Comparison of ENCODE assay signal across 8 cellular contexts in genomic region chr17:81142301-81143199, GRCh38. TPM values are rescaled to one million over a fixed set of nuclear protein-coding genes. Genes with fewer than 3 reads are reported as not detected.
DNase-seq lines count a peak whose midpoint lies in the region; ATAC-seq and TF ChIP-seq lines count a peak whose summit lies in the region.

No MANE protein-coding gene starts in this region.

- H3K4me3 ChIP-seq in H7 (ENCODE audit: insufficient read depth, low read depth, low read length) (no peak overlapping the region), lung (no peak overlapping the region)

- H3K27me3 ChIP-seq in H7 (ENCODE audit: control insufficient read depth, insufficient read depth, low read length) (no peaks in the 10 kb centered on the region), lung (ENCODE audit: control insufficient read depth, insufficient read depth) (no peaks in the 10 kb centered on the region)

- peak; percentile 90 for DNase-seq in AG08396 (ENCODE audit: low spot score)
- DNase-seq in H7 = peak; percentile 91
- DNase-seq in NCI-H510A treated with DMSO at 0.1 percent for 48 hours (lab: John Stamatoyannopoulos, UW) = peak; percentile 55
- DNase-seq in activated CD4-positive, alpha-beta T cell treated with anti-CD3 and anti-CD28 coated beads, Interleukin-2, amount 50 U/mL, for 4 hours = peak; percentile 60 to 63
- DNase-seq in ecto neural progenitor cell (ENCODE audit: low spot score) = peak; percentile 91
- peak; percentile 79 for DNase-seq in lung (ENCODE audit: low spot score)
- DNase-seq in stimulated activated CD8-positive, alpha-beta memory T cell treated with anti-CD3 and anti-CD28 coated beads, Interleukin-15, amount 100 ng/mL, for 1 hour (ENCODE audit: low read depth) = peak; percentile 27

- no peak overlapping the region for H3K27ac ChIP-seq in lung (ENCODE audit: low read depth in 1 of 2, low read length in 1 of 2)

- H3K36me3 ChIP-seq in H7 (replicated peaks; ENCODE audit: control insufficient read depth, insufficient read depth, low read length) (no peaks in the 10 kb centered on the region), lung (ENCODE audit: control insufficient read depth in 2 of 2, insufficient read depth in 2 of 2, low read length in 2 of 2) (no peaks in the 10 kb centered on the region)

- peak; percentile 81 for TF ChIP-seq CTCF in lung (IDR thresholded peaks at IDR 0.05; ENCODE audit: control extremely low read depth, extremely low read depth)

- H3K9me3 ChIP-seq in lung (ENCODE audit: control insufficient read depth in 2 of 2, insufficient read depth in 1 of 2, low read length in 1 of 2) = no peaks in the 10 kb centered on the region

- 34 to 49% methylated on average over 24 to 25 of the region's 25 CpGs for WGBS in lung, 2 donors

- H3K4me1 ChIP-seq in lung (ENCODE audit: control insufficient read depth in 2 of 2, insufficient read depth in 2 of 2, low read length in 2 of 2) = peaks cover 0 to 2% of the 10 kb centered on the region in 2 donors

- ATAC-seq in lung (ENCODE audit: insufficient read depth, low FRiP score) = peak; percentile 63
- ATAC-seq in GM18873 (IDR thresholded peaks at IDR 0.05; ENCODE audit: low FRiP score, unreplicated experiment) = no peak

RNA-seq across cellular contexts. Expression of gene PVALEF, which starts 22.8 kb away (rescaled TPM):
- not detected in 2 replicates for total RNA-seq in H7 (2014; rRNA removed; shearing (Covaris generic))
- total RNA-seq in lung = not detected
- not detected for polyA plus RNA-seq in lung

RNA-seq across cellular contexts. Expression of gene AATK, which starts 23.5 kb away (rescaled TPM):
- total RNA-seq in H7 (2014; rRNA removed; shearing (Covaris generic)) = 1.5 and 2.0 TPM in 2 replicates
- total RNA-seq in lung = 10 to 100 TPM in 1 of 2 donors, 1 to 10 TPM in 1; 9.6 to 54.6 TPM
- polyA plus RNA-seq in lung = 10 to 100 TPM; 20.8 to 26.7 TPM

Comparison
In these comparisons a context has a peak if more than half of its experiments do, and no peak if none do; other contexts are left out.
1. DNase-seq: peak in every context shown above with its lines; median percentile 91 in H7; 91 in ecto neural progenitor cell; 90 in AG08396; 79 in lung; 62 in activated CD4-positive, alpha-beta T cell treated with anti-CD3 and anti-CD28 coated beads, Interleukin-2, amount 50 U/mL, for 4 hours; 55 in NCI-H510A treated with DMSO at 0.1 percent for 48 hours; 27 in stimulated activated CD8-positive, alpha-beta memory T cell treated with anti-CD3 and anti-CD28 coated beads, Interleukin-15, amount 100 ng/mL, for 1 hour.